9 cellular contexts compared by ENCODE assay signal in the genomic region with DNA sequence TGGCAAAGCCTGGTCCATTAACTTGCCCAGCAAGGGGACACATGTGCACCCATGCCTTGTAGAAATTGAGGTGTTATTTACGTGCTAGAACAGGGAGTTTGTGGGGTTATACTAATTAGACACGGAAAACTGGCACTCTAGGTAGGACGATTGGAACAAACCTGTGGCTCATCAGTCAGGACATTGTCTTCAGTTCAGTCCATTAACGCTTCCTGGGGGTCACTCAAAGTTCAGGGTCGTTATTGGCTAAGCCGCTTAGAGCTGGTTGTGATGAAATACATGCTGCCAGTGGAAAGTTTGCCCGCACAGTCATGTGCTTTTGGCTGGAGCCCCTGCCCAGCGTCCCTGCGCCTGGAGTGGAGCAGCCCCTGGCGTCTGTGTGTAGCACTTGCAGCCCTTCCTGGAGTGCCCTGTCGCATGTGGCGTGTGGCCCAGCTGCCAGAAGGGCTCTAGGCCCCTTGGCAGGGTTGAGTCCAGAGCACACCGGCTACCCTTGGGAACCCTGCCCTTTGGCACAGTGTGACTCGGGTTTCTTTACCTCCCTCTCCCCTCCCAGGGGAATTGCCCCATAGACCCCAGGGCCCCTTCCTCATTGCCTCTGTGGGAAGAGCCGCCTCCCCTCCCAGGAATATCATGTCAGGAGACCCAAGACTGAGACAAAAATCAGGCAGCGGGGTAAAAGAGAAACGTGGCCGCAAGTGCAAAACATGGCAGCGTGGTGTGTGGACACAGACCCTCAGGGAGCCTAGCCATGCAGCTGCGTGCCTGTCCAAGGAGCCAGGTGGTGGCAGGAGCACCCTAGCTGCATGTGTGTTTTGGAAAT. TPM values are rescaled to one million over a fixed set of nuclear protein-coding genes. Genes with fewer than 3 reads are reported as not detected.
DNase-seq lines count a peak whose midpoint lies in the region; ATAC-seq, FAIRE-seq and TF ChIP-seq lines count a peak whose summit lies in the region.
"Had no signal": no experiment of that assay in that cellular context is flagged by ENCODE, and none has a peak within 500 bp of the region (broad histone marks: within the 10 kb centered on the region; RNA-seq: fewer than 3 reads in every experiment).

No MANE protein-coding gene starts in this region.

- peak; percentile 43 for ATAC-seq in stimulated activated naive CD8-positive, alpha-beta T cell treated with anti-CD3 and anti-CD28 coated beads, Interleukin-15, amount 100 ng/mL, for 72 hours
- ATAC-seq in stimulated activated naive CD8-positive, alpha-beta T cell treated with anti-CD3 and anti-CD28 coated beads, Interleukin-15, Interleukin-2, amounts not matched to agents 100 U/mL and 50 U/mL, for 24 hours: no peak
- no peak for ATAC-seq in GM18498 (IDR thresholded peaks at IDR 0.05; ENCODE audit: unreplicated experiment)
- ATAC-seq in foreskin keratinocyte: no peak

- FAIRE-seq in RCC 7860 (lab: Jason Lieb, UNC): no peak
- FAIRE-seq: colon had no signal

- H3K9ac ChIP-seq in colonic mucosa (ENCODE audit: low read depth in 2 of 2, low read length in 2 of 2): peak overlapping the region; percentile 16 to 36
- H3K9ac ChIP-seq in mucosa of rectum (ENCODE audit: low read depth in 1 of 2, low read length in 2 of 2): peak overlapping the region in 1 of 2 donors; percentile 38

- no peaks in the 10 kb centered on the region for H3K9me3 ChIP-seq in colonic mucosa
- no peaks in the 10 kb centered on the region for H3K9me3 ChIP-seq in mucosa of rectum (ENCODE audit: control insufficient read depth in 2 of 2, low read length in 2 of 2)

- H3K4me1 ChIP-seq in colonic mucosa: no peaks in the 10 kb centered on the region
- H3K4me1 ChIP-seq in mucosa of rectum (ENCODE audit: control insufficient read depth in 2 of 2, insufficient read depth in 2 of 2, low read length in 2 of 2): peaks cover 17 to 26% of the 10 kb centered on the region in 2 donors
- peaks cover 5% of the 10 kb centered on the region for H3K4me1 ChIP-seq in foreskin keratinocyte

- H3K4me3 ChIP-seq in colonic mucosa: no peak overlapping the region
- no peak overlapping the region for H3K4me3 ChIP-seq in mucosa of rectum (ENCODE audit: low read length in 2 of 2)

- DNase-seq in stimulated activated naive CD8-positive, alpha-beta T cell treated with anti-CD3 and anti-CD28 coated beads, Interleukin-15, amount 100 ng/mL, for 72 hours: no peak
- no peak for DNase-seq in stimulated activated naive CD8-positive, alpha-beta T cell treated with anti-CD3 and anti-CD28 coated beads, Interleukin-15, Interleukin-2, amounts not matched to agents 100 U/mL and 50 U/mL, for 24 hours
- DNase-seq in colonic mucosa (peak; percentile 73), foreskin keratinocyte (no peak), RCC 7860 (ENCODE audit: low spot score) (no peak)
- DNase-seq in NK-92 treated with Interleukin-12 subunit alpha and Interleukin-12 subunit beta, amount 100 ng/mL, for 24 hours (lab: John Stamatoyannopoulos, UW): no peak

- H3K4me3 Mint-ChIP-seq in stimulated activated naive CD8-positive, alpha-beta T cell treated with anti-CD3 and anti-CD28 coated beads, Interleukin-15, amount 100 ng/mL, for 72 hours: no peak overlapping the region

- no peak overlapping the region for H3K27ac Mint-ChIP-seq in stimulated activated naive CD8-positive, alpha-beta T cell treated with anti-CD3 and anti-CD28 coated beads, Interleukin-15, amount 100 ng/mL, for 72 hours

- no peaks in the 10 kb centered on the region for H3K27me3 ChIP-seq in colonic mucosa
- no peaks in the 10 kb centered on the region for H3K27me3 ChIP-seq in mucosa of rectum (ENCODE audit: control insufficient read depth in 2 of 2, insufficient read depth in 2 of 2, low read length in 2 of 2)
- no peaks in the 10 kb centered on the region for H3K27me3 ChIP-seq in foreskin keratinocyte

- no peaks in the 10 kb centered on the region for H3K27me3 Mint-ChIP-seq in stimulated activated naive CD8-positive, alpha-beta T cell treated with anti-CD3 and anti-CD28 coated beads, Interleukin-15, amount 100 ng/mL, for 72 hours

- intact Hi-C loops in colonic mucosa (cut with DNase I): no loop called here

- TF ChIP-seq CTCF in colonic mucosa (IDR thresholded peaks at IDR 0.05) (peak; percentile 49), foreskin keratinocyte (conservative IDR thresholded peaks at IDR 0.05) (no peak)

- H3K36me3 ChIP-seq in colonic mucosa (no peaks in the 10 kb centered on the region), mucosa of rectum (ENCODE audit: control insufficient read depth in 2 of 2, insufficient read depth in 2 of 2, low read length in 2 of 2) (peaks cover 0 to 2% of the 10 kb centered on the region in 2 donors)

- H3K27ac ChIP-seq in colonic mucosa: no peak overlapping the region
- peak overlapping the region; percentile 13 to 26 for H3K27ac ChIP-seq in mucosa of rectum (ENCODE audit: low read depth in 2 of 2, low read length in 2 of 2)
- no peak overlapping the region for H3K27ac ChIP-seq in foreskin keratinocyte

- H3K9me3 Mint-ChIP-seq in stimulated activated naive CD8-positive, alpha-beta T cell treated with anti-CD3 and anti-CD28 coated beads, Interleukin-15, amount 100 ng/mL, for 72 hours: no peaks in the 10 kb centered on the region

- peaks cover 13% of the 10 kb centered on the region for H3K4me1 Mint-ChIP-seq in stimulated activated naive CD8-positive, alpha-beta T cell treated with anti-CD3 and anti-CD28 coated beads, Interleukin-15, amount 100 ng/mL, for 72 hours

RNA-seq across cellular contexts. Expression of a gene that starts 9.8 kb away (rescaled TPM):
- 10 to 100 TPM; 11.0 to 11.3 TPM for total RNA-seq in colonic mucosa
- 4.7 and 5.4 TPM in 2 replicates for total RNA-seq in foreskin keratinocyte
- polyA plus RNA-seq in foreskin keratinocyte: 3.9 and 5.3 TPM in 2 replicates

RNA-seq across cellular contexts. Expression of a gene that starts 20.3 kb away (rescaled TPM):
- total RNA-seq in colonic mucosa (100 to 1,000 TPM; 189 to 304 TPM), foreskin keratinocyte (19.4 and 19.6 TPM in 2 replicates)
- polyA plus RNA-seq in foreskin keratinocyte: 12.8 and 15.9 TPM in 2 replicates

RNA-seq across cellular contexts. Expression of a gene that starts 47.5 kb away (rescaled TPM):
- 100 to 1,000 TPM in 1 of 2 donors, 10 to 100 TPM in 1; 86.7 to 122 TPM for total RNA-seq in colonic mucosa
- not detected in 2 replicates for total RNA-seq in foreskin keratinocyte
- not detected in 2 replicates for polyA plus RNA-seq in foreskin keratinocyte

Comparison
In these comparisons a context has a peak if more than half of its experiments do, and no peak if none do; other contexts are left out.
1. H3K27ac ChIP-seq: peak in mucosa of rectum (2 of 2); none in colonic mucosa (single experiment) and foreskin keratinocyte (single experiment).
2. RNA of a gene that starts 47.5 kb away (total RNA-seq): 86.7 to 122 TPM in colonic mucosa; not detected in foreskin keratinocyte; every median in the first group is over 10 times any median in the second.